Comparison of ENCODE assay signal across 12 cellular contexts in the genomic region with DNA sequence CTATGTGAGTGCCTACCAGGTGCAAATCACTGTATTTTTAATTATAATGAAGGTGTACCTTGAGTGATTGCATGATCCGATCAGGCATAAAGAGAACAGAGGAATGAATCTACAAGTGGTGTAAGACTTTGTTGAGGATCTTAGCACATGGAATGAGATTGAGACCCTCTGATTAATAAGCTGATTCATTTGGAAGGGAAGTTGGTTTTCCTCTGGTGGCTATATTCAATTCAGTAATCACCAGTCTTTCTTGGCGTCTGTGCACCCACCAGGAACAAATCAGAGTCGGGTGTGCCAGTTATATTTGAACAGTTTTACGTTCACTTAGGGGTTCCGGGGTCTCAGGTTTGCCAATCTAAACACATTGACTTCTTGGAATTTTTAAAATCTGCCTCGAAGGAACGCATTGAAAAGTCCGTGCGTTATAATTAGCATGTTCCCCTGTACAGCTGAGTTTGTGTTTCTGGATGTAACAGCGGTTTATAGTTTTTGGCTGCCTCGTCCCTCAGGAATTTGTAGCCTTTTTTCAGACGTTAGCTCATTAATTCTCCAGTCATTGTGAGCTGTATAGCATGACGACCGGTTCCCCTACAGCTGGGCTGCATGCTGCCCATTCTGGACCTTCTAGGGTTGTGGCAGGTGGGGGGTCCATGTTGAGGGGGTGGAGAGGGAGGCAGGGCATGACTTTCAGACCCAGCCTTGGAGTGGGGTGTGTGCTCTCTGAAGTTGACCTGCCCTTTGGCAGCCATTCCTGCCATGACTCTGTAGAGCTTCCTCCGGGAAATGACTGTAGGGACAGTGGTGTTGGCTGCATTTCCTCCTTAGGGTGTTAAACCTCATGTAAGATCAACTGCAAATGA. TPM values are rescaled to one million over a fixed set of nuclear protein-coding genes. Genes with fewer than 3 reads are reported as not detected.
A peak's percentile ranks its signal among the peaks of the same experiment; 100 is the strongest.
DNase-seq lines count a peak whose midpoint lies in the region; TF ChIP-seq lines count a peak whose summit lies in the region.
"Had no signal": no experiment of that assay in that cellular context is flagged by ENCODE, and none has a peak within 500 bp of the region (broad histone marks: within the 10 kb centered on the region; RNA-seq: fewer than 3 reads in every experiment).

No MANE protein-coding gene starts in this region.

- peak overlapping the region in 2 of 3 experiments; percentile 2 to 10 for H3K4me3 Mint-ChIP-seq in nephron
- H3K4me3 Mint-ChIP-seq: activated CD8-positive, alpha-beta T cell treated with anti-CD3 and anti-CD28 coated beads for 36 hours; B cell had no signal

- H3K36me3 ChIP-seq in ACC112 (ENCODE audit: insufficient read depth, low read length), result no peaks in the 10 kb centered on the region

- no peaks in the 10 kb centered on the region for H3K27me3 Mint-ChIP-seq in nephron (ENCODE audit: low read depth)
- H3K27me3 Mint-ChIP-seq: activated CD8-positive, alpha-beta T cell treated with anti-CD3 and anti-CD28 coated beads for 36 hours had no signal

- no peaks in the 10 kb centered on the region for H3K36me3 Mint-ChIP-seq in nephron (ENCODE audit: low read depth)

- H3K4me1 ChIP-seq in ACC112 (ENCODE audit: control insufficient read depth, insufficient read depth, low read length, unreplicated experiment), result peaks cover 52% of the 10 kb centered on the region

- peak overlapping the region; percentile 49 to 71 (median 70) for H3K27ac Mint-ChIP-seq in nephron
- H3K27ac Mint-ChIP-seq: activated CD8-positive, alpha-beta T cell treated with anti-CD3 and anti-CD28 coated beads for 36 hours; B cell had no signal

- no peak for TF ChIP-seq CTCF in nephron (IDR thresholded peaks at IDR 0.05; ENCODE audit: unreplicated experiment in 3 of 3)
- no peak for TF ChIP-seq CTCF in RWPE1 (conservative IDR thresholded peaks at IDR 0.05; ENCODE audit: low read depth)

- DNase-seq in RPMI7951 (ENCODE audit: low read depth) (peak; percentile 76), fibroblast of peridontal ligament (ENCODE audit: extremely low read depth) (peak; percentile 82), activated T-cell treated with anti-CD3 and anti-CD28 coated beads for 4 hours (no peak), GM19240 (ENCODE audit: insufficient read length, low spot score) (no peak), RWPE1 (ENCODE audit: low spot score) (no peak)
- DNase-seq in central memory CD4-positive, alpha-beta T cell, result no peak
- DNase-seq: activated CD8-positive, alpha-beta T cell treated with anti-CD3 and anti-CD28 coated beads for 36 hours; NCI-H1105 treated with DMSO at 0.1 percent for 48 hours; RPMI8226 had no signal

- CTCF ChIA-PET in RWPE1 (lab: Yijun Ruan, JAX), result interaction anchor here (0.5 to 0.6 kb wide), 2 partner anchors 99 to 256 kb away, joined by 3 read pairs; no protein-coding TSS in a partner anchor

- POLR2A ChIA-PET in RWPE1 (lab: Yijun Ruan, JAX; ENCODE audit: low non-redundant PET), result no interaction called here

- H3K9me3 Mint-ChIP-seq in nephron, result no peaks in the 10 kb centered on the region
- H3K9me3 Mint-ChIP-seq: activated CD8-positive, alpha-beta T cell treated with anti-CD3 and anti-CD28 coated beads for 36 hours had no signal

- H3K79me2 ChIP-seq in ACC112 (ENCODE audit: control insufficient read depth, insufficient read depth, low read length, unreplicated experiment), result peaks cover 74% of the 10 kb centered on the region

- H3K4me3 ChIP-seq in ACC112 (ENCODE audit: low read depth, low read length), result peak overlapping the region; percentile 57

- H3K27ac ChIP-seq in ACC112 (ENCODE audit: low read depth, low read length), result peak overlapping the region; percentile 62
- no peak overlapping the region for H3K27ac ChIP-seq in RWPE1

- no peaks in the 10 kb centered on the region for H3K27me3 ChIP-seq in ACC112 (ENCODE audit: insufficient read depth, low read length)

- H2AFZ ChIP-seq in ACC112 (ENCODE audit: low read length, unreplicated experiment), result no peak overlapping the region

- H3K4me1 Mint-ChIP-seq in nephron, result peaks cover 45% of the 10 kb centered on the region

RNA-seq across cellular contexts. Expression of a gene that starts 20.3 kb away (rescaled TPM):
- 173 and 185 TPM in 2 replicates for total RNA-seq in RPMI7951 (2014; rRNA removed; shearing (Covaris generic))

Comparison
In these comparisons a context has a peak if more than half of its experiments do, and no peak if none do; other contexts are left out.
1. DNase-seq: peak in RPMI7951 (single experiment) and fibroblast of peridontal ligament (single experiment); none in central memory CD4-positive, alpha-beta T cell (single experiment), activated T-cell treated with anti-CD3 and anti-CD28 coated beads for 4 hours (single experiment), GM19240 (single experiment) and RWPE1 (single experiment).